In genomic region chr12:55446334-55446733, GRCh38 we compare ENCODE assay signal across 3 cellular contexts.
TF ChIP-seq lines count a peak whose summit lies in the region.

No MANE protein-coding gene starts in this region.

TF ChIP-seq in SK-N-SH, 30 proteins besides CTCF, POLR2A, EP300 and RAD21:
- TF ChIP-seq GATA2 (CRISPR knock-in tag; IDR thresholded peaks at IDR 0.05) = no peak
- no peak for TF ChIP-seq PBX3 (IDR thresholded peaks at IDR 0.05)
- TF ChIP-seq MEF2A (IDR thresholded peaks at IDR 0.05; ENCODE audit: borderline replicate concordance, low read depth) = no peak
- TF ChIP-seq REST (IDR thresholded peaks at IDR 0.05; ENCODE audit: low read depth, low read length) = no peak

TF ChIP-seq in SK-N-SH treated with all-trans-retinoic acid at 6 μM for 48 hours, 23 proteins besides CTCF, POLR2A, EP300 and RAD21:
- no peak for TF ChIP-seq TSHZ2 (CRISPR knock-in tag; IDR thresholded peaks at IDR 0.05)
- TF ChIP-seq ISL1 (CRISPR knock-in tag; IDR thresholded peaks at IDR 0.05) = no peak
- TF ChIP-seq PPARA (CRISPR knock-in tag; IDR thresholded peaks at IDR 0.05; ENCODE audit: borderline replicate concordance) = no peak
- TF ChIP-seq PATZ1 (CRISPR knock-in tag; IDR thresholded peaks at IDR 0.05; ENCODE audit: borderline replicate concordance) = no peak
- no peak for TF ChIP-seq ZNF70 (CRISPR knock-in tag; IDR thresholded peaks at IDR 0.05)
- no peak for TF ChIP-seq POU6F1 (CRISPR knock-in tag; IDR thresholded peaks at IDR 0.05; ENCODE audit: borderline replicate concordance, low read depth)
- no peak for TF ChIP-seq CSRNP3 (CRISPR knock-in tag; IDR thresholded peaks at IDR 0.05)

TF ChIP-seq in H1, 55 proteins besides CTCF, POLR2A, EP300 and RAD21:
- TF ChIP-seq TAF7 (optimal IDR thresholded peaks at IDR 0.05; ENCODE audit: borderline replicate concordance, low read depth, low read length) (no peak), SUZ12 (IDR thresholded peaks at IDR 0.05; ENCODE audit: low read length) (no peak), POU5F1 (IDR thresholded peaks at IDR 0.05; ENCODE audit: low read depth, low read length) (no peak), SRF (IDR thresholded peaks at IDR 0.05; ENCODE audit: low read depth, low read length) (no peak), EGR1 (IDR thresholded peaks at IDR 0.05; ENCODE audit: borderline replicate concordance, low read depth, low read length) (no peak), BCL11A (IDR thresholded peaks at IDR 0.05; ENCODE audit: low read depth in 2 of 2, low read length in 2 of 2) (no peak), KDM4A (IDR thresholded peaks at IDR 0.05; ENCODE audit: low read depth, low read length, severe bottlenecking) (no peak), KDM5A (IDR thresholded peaks at IDR 0.05; ENCODE audit: low read length) (no peak), SAP30 (IDR thresholded peaks at IDR 0.05; ENCODE audit: insufficient read depth, insufficient replicate concordance, low read length) (no peak), CBX5 (IDR thresholded peaks at IDR 0.05; ENCODE audit: low read depth, low read length) (no peak)
TF ChIP-seq in H1: peak in this region for 0.
